In genomic region chr9:89171231-89171630, GRCh38 we compare ENCODE assay signal across 2 cellular contexts.
TF ChIP-seq lines count a peak whose summit lies in the region.

No MANE protein-coding gene starts in this region.

TF ChIP-seq in liver, 16 proteins besides CTCF, POLR2A, EP300 and RAD21 (continued from another document):
- TF ChIP-seq REST (IDR thresholded peaks at IDR 0.05), result no peak
- TF ChIP-seq RXRA (IDR thresholded peaks at IDR 0.05), result peak; percentile 49 to 55
- no peak for TF ChIP-seq MAX (IDR thresholded peaks at IDR 0.05)

TF ChIP-seq in HepG2, 621 proteins besides CTCF, POLR2A, EP300 and RAD21 (continued from another document):
- TF ChIP-seq ZNF597 (CRISPR knock-in tag; IDR thresholded peaks at IDR 0.05) (no peak), KDM2A (CRISPR knock-in tag; IDR thresholded peaks at IDR 0.05; ENCODE audit: borderline replicate concordance, low read depth) (no peak), HDAC2 (CRISPR knock-in tag; IDR thresholded peaks at IDR 0.05) (no peak), GATAD2A (CRISPR knock-in tag; IDR thresholded peaks at IDR 0.05) (no peak)
